Comparison of ENCODE assay signal across 8 cellular contexts in genomic region chr16:88924834-88925539, GRCh38. TPM values are rescaled to one million over a fixed set of nuclear protein-coding genes. Genes with fewer than 3 reads are reported as not detected.
DNase-seq lines count a peak whose midpoint lies in the region; ATAC-seq and TF ChIP-seq lines count a peak whose summit lies in the region.

No MANE protein-coding gene starts in this region.

- ATAC-seq in activated CD8-positive, alpha-beta T cell treated with anti-CD3 and anti-CD28 coated beads, Interleukin-2, amount 10 ng/mL, durations not matched to agents 7 days and 5 days, result peak; percentile 42
- peak; percentile 16 for ATAC-seq in upper lobe of right lung
- ATAC-seq in GM21576 (IDR thresholded peaks at IDR 0.05; ENCODE audit: unreplicated experiment), result no peak
- ATAC-seq in GM18858 (IDR thresholded peaks at IDR 0.05; ENCODE audit: unreplicated experiment), result no peak

- no peak overlapping the region for H3K27ac Mint-ChIP-seq in activated CD8-positive, alpha-beta T cell treated with anti-CD3 and anti-CD28 coated beads, Interleukin-2, amount 10 ng/mL, durations not matched to agents 7 days and 5 days

- peak; percentile 18 for TF ChIP-seq POLR2A in NB4 (IDR thresholded peaks at IDR 0.05; ENCODE audit: extremely low read depth, insufficient read length)

- peaks cover 41% of the 10 kb centered on the region for H3K4me1 ChIP-seq in upper lobe of right lung

- DNase-seq in AG04450 (ENCODE audit: low read depth, low spot score) (peak; percentile 20), NB4 (ENCODE audit: low read depth) (peak; percentile 98), hepatic stellate cell (ENCODE audit: low spot score) (peak; percentile 99), upper lobe of right lung (no peak)
- no peak for DNase-seq in activated CD8-positive, alpha-beta T cell treated with anti-CD3 and anti-CD28 coated beads, Interleukin-2, amount 10 ng/mL, durations not matched to agents 7 days and 5 days

- peaks cover 6% of the 10 kb centered on the region for H3K4me1 Mint-ChIP-seq in activated CD8-positive, alpha-beta T cell treated with anti-CD3 and anti-CD28 coated beads, Interleukin-2, amount 10 ng/mL, durations not matched to agents 7 days and 5 days (ENCODE audit: low read depth)

- peak; percentile 51 for TF ChIP-seq CTCF in AG04450 (IDR thresholded peaks at IDR 0.05; ENCODE audit: low read depth, low read length)
- TF ChIP-seq CTCF in GM12874 (IDR thresholded peaks at IDR 0.05; ENCODE audit: insufficient read depth, low read depth, low read length), result peak; percentile 57
- TF ChIP-seq CTCF in NB4 (IDR thresholded peaks at IDR 0.05; ENCODE audit: low read depth, low read length), result peak; percentile 66
- TF ChIP-seq CTCF in upper lobe of right lung (IDR thresholded peaks at IDR 0.05), result peak; percentile 37

- H3K9me3 ChIP-seq in AG04450 (ENCODE audit: control insufficient read depth, insufficient read depth, low read length) (peaks cover 21% of the 10 kb centered on the region), upper lobe of right lung (no peaks in the 10 kb centered on the region)

- H3K4me3 ChIP-seq in AG04450 (ENCODE audit: low read depth, low read length), result no peak overlapping the region
- no peak overlapping the region for H3K4me3 ChIP-seq in NB4 (ENCODE audit: low read depth, low read length)
- no peak overlapping the region for H3K4me3 ChIP-seq in upper lobe of right lung

- H3K36me3 ChIP-seq in upper lobe of right lung, result no peaks in the 10 kb centered on the region

- H3K9me3 Mint-ChIP-seq in activated CD8-positive, alpha-beta T cell treated with anti-CD3 and anti-CD28 coated beads, Interleukin-2, amount 10 ng/mL, durations not matched to agents 7 days and 5 days (ENCODE audit: insufficient read depth), result peaks cover 3% of the 10 kb centered on the region

- H3K27me3 Mint-ChIP-seq in activated CD8-positive, alpha-beta T cell treated with anti-CD3 and anti-CD28 coated beads, Interleukin-2, amount 10 ng/mL, durations not matched to agents 7 days and 5 days (ENCODE audit: low read depth), result no peaks in the 10 kb centered on the region

- POLR2A ChIA-PET in AG04450 (lab: Yijun Ruan, JAX), result no interaction called here
- POLR2A ChIA-PET in activated CD8-positive, alpha-beta T cell treated with anti-CD3 and anti-CD28 coated beads, Interleukin-2, amount 10 ng/mL, durations not matched to agents 7 days and 5 days (lab: Charles Lee), result no interaction called here

- peaks cover 20% of the 10 kb centered on the region for H3K27me3 ChIP-seq in AG04450 (ENCODE audit: control insufficient read depth, insufficient read depth, low read length)
- H3K27me3 ChIP-seq in upper lobe of right lung, result no peaks in the 10 kb centered on the region

- intact Hi-C loops in upper lobe of right lung (cut with DNase I), result no loop called here

- CTCF ChIA-PET in AG04450 (lab: Charles Lee), result interaction anchor here (0.5 kb wide), 1 partner anchor 10 kb away, joined by 4 read pairs; no protein-coding TSS in a partner anchor
- CTCF ChIA-PET in activated CD8-positive, alpha-beta T cell treated with anti-CD3 and anti-CD28 coated beads, Interleukin-2, amount 10 ng/mL, durations not matched to agents 7 days and 5 days (lab: Charles Lee), result no interaction called here

- no peaks in the 10 kb centered on the region for H3K36me3 Mint-ChIP-seq in activated CD8-positive, alpha-beta T cell treated with anti-CD3 and anti-CD28 coated beads, Interleukin-2, amount 10 ng/mL, durations not matched to agents 7 days and 5 days (ENCODE audit: low read depth)

- H3K27ac ChIP-seq in AG04450 (ENCODE audit: low read depth, low read length) (no peak overlapping the region), upper lobe of right lung (no peak overlapping the region)

- no peak overlapping the region for H3K4me3 Mint-ChIP-seq in activated CD8-positive, alpha-beta T cell treated with anti-CD3 and anti-CD28 coated beads, Interleukin-2, amount 10 ng/mL, durations not matched to agents 7 days and 5 days

RNA-seq across cellular contexts. Expression of gene CBFA2T3, which starts 52.0 kb away (rescaled TPM):
- polyA plus RNA-seq in AG04450 (2011; rRNA removed), result not detected in 2 replicates
- not detected in 2 replicates for polyA minus RNA-seq in AG04450 (2011; rRNA and poly(A)+ RNA removed)
- total RNA-seq in activated CD8-positive, alpha-beta T cell treated with anti-CD3 and anti-CD28 coated beads, Interleukin-2, amount 10 ng/mL, durations not matched to agents 7 days and 5 days, result not detected
- 19.0 TPM for total RNA-seq in upper lobe of right lung

RNA-seq across cellular contexts. Expression of gene PABPN1L, which starts 58.5 kb away (rescaled TPM):
- polyA plus RNA-seq in AG04450 (2011; rRNA removed), result not detected in 2 replicates
- polyA minus RNA-seq in AG04450 (2011; rRNA and poly(A)+ RNA removed), result not detected in 2 replicates
- not detected for total RNA-seq in activated CD8-positive, alpha-beta T cell treated with anti-CD3 and anti-CD28 coated beads, Interleukin-2, amount 10 ng/mL, durations not matched to agents 7 days and 5 days
- not detected for total RNA-seq in upper lobe of right lung

Comparison
In these comparisons a context has a peak if more than half of its experiments do, and no peak if none do; other contexts are left out.
1. DNase-seq: peak in AG04450 (single experiment), NB4 (single experiment) and hepatic stellate cell (single experiment); none in activated CD8-positive, alpha-beta T cell treated with anti-CD3 and anti-CD28 coated beads, Interleukin-2, amount 10 ng/mL, durations not matched to agents 7 days and 5 days (single experiment) and upper lobe of right lung (single experiment).
2. ATAC-seq: peak in activated CD8-positive, alpha-beta T cell treated with anti-CD3 and anti-CD28 coated beads, Interleukin-2, amount 10 ng/mL, durations not matched to agents 7 days and 5 days (single experiment) and upper lobe of right lung (single experiment); none in GM21576 (single experiment) and GM18858 (single experiment).
3. RNA of gene CBFA2T3, which starts 52.0 kb away (total RNA-seq): 19.0 TPM in upper lobe of right lung (single experiment); not detected in activated CD8-positive, alpha-beta T cell treated with anti-CD3 and anti-CD28 coated beads, Interleukin-2, amount 10 ng/mL, durations not matched to agents 7 days and 5 days; every median in the first group is over 10 times any median in the second.
4. Peak in every context shown above with its lines, with median percentiles within 50 percentile points of each other: CTCF ChIP-seq.